Comparison of ENCODE assay signal across 1 cellular context in genomic region chr12:7157391-7157790, GRCh38.
TF ChIP-seq lines count a peak whose summit lies in the region.

No MANE protein-coding gene starts in this region.

TF ChIP-seq in GM23338, 12 proteins besides CTCF, POLR2A, EP300 and RAD21 (continued from another document):
- TF ChIP-seq, protein P1, sequence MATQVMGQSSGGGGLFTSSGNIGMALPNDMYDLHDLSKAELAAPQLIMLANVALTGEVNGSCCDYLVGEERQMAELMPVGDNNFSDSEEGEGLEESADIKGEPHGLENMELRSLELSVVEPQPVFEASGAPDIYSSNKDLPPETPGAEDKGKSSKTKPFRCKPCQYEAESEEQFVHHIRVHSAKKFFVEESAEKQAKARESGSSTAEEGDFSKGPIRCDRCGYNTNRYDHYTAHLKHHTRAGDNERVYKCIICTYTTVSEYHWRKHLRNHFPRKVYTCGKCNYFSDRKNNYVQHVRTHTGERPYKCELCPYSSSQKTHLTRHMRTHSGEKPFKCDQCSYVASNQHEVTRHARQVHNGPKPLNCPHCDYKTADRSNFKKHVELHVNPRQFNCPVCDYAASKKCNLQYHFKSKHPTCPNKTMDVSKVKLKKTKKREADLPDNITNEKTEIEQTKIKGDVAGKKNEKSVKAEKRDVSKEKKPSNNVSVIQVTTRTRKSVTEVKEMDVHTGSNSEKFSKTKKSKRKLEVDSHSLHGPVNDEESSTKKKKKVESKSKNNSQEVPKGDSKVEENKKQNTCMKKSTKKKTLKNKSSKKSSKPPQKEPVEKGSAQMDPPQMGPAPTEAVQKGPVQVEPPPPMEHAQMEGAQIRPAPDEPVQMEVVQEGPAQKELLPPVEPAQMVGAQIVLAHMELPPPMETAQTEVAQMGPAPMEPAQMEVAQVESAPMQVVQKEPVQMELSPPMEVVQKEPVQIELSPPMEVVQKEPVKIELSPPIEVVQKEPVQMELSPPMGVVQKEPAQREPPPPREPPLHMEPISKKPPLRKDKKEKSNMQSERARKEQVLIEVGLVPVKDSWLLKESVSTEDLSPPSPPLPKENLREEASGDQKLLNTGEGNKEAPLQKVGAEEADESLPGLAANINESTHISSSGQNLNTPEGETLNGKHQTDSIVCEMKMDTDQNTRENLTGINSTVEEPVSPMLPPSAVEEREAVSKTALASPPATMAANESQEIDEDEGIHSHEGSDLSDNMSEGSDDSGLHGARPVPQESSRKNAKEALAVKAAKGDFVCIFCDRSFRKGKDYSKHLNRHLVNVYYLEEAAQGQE (IDR thresholded peaks at IDR 0.05; ENCODE audit: unreplicated experiment) = no peak
- no peak for TF ChIP-seq POLR2AphosphoS5 (IDR thresholded peaks at IDR 0.05; ENCODE audit: low read depth)
TF ChIP-seq in GM23338: peak in this region for 0.
